ENCODE assay signal across 17 cellular contexts in genomic region chr4:130023088-130023487, GRCh38.
DNase-seq lines count a peak whose midpoint lies in the region; TF ChIP-seq lines count a peak whose summit lies in the region.
"Had no signal": no experiment of that assay in that cellular context is flagged by ENCODE, and none has a peak within 500 bp of the region (broad histone marks: within the 10 kb centered on the region; RNA-seq: fewer than 3 reads in every experiment).

No MANE protein-coding gene starts in this region.

- no TSS peak for BruUV-seq in A673 (replicated peaks; lab: Mats Ljungman, UMichigan)

- H3K9me3 Mint-ChIP-seq in endodermal cell: peaks cover 7% of the 10 kb centered on the region
- no peaks in the 10 kb centered on the region for H3K9me3 Mint-ChIP-seq in nephron progenitor cell

- peaks cover 6% of the 10 kb centered on the region for H3K4me1 ChIP-seq in A673 (ENCODE audit: insufficient read depth, low read length, poor library complexity, severe bottlenecking)
- H3K4me1 ChIP-seq in HUES64 (ENCODE audit: insufficient read depth, low read length): peaks cover 60% of the 10 kb centered on the region
- H3K4me1 ChIP-seq in endodermal cell (ENCODE audit: control insufficient read depth, insufficient read depth, low read length): peaks cover 5% of the 10 kb centered on the region
- H3K4me1 ChIP-seq: A549, BLaER1 had no signal

- H3K9me3 ChIP-seq in A673 (ENCODE audit: low read depth, low read length, poor library complexity, severe bottlenecking) (no peaks in the 10 kb centered on the region), HUES64 (ENCODE audit: insufficient read depth, low read depth, low read length) (peaks cover 7% of the 10 kb centered on the region; the same call in 1 of the 2 replicates), endodermal cell (ENCODE audit: control insufficient read depth, low read length) (peaks cover 8% of the 10 kb centered on the region)
- H3K9me3 ChIP-seq: A549, BLaER1 had no signal

- no peak overlapping the region for H3K27ac ChIP-seq in A673 (ENCODE audit: low read depth, low read length, poor library complexity, severe bottlenecking)
- H3K27ac ChIP-seq in HUES64 (ENCODE audit: low read depth, low read length): peak overlapping the region; percentile 76
- no peak overlapping the region for H3K27ac ChIP-seq in endodermal cell (ENCODE audit: low read depth, low read length)
- H3K27ac ChIP-seq: 22Rv1, A549, BLaER1, GM23248 had no signal

- H3K27me3 Mint-ChIP-seq in endodermal cell (ENCODE audit: insufficient read depth) (no peaks in the 10 kb centered on the region), nephron progenitor cell (ENCODE audit: low read depth, poor library complexity) (peaks cover 3% of the 10 kb centered on the region)
- H3K27me3 Mint-ChIP-seq: CD4-positive, alpha-beta memory T cell had no signal

- WGBS in HUES64: no CpG with 5 or more reads among the region's 2 CpGs
- 70% methylated on average over 2 of the region's 2 CpGs; no CpG with 5 or more reads in 1 of the 2 experiments for WGBS in endodermal cell (ENCODE audit: insufficient coverage in 1 of 2, insufficient read length in 1 of 2), 2 experiments

- H3K36me3 Mint-ChIP-seq in endodermal cell (ENCODE audit: low read depth) (peaks cover 5% of the 10 kb centered on the region), nephron progenitor cell (ENCODE audit: low read depth) (no peaks in the 10 kb centered on the region)
- H3K36me3 Mint-ChIP-seq: CD14-positive monocyte; CD4-positive, alpha-beta memory T cell had no signal

- H3K27ac Mint-ChIP-seq in endodermal cell (peak overlapping the region; percentile 20), nephron progenitor cell (no peak overlapping the region)
- H3K27ac Mint-ChIP-seq: CD14-positive monocyte; CD4-positive, alpha-beta memory T cell had no signal

- POLR2A ChIA-PET in A673 (lab: Charles Lee; ENCODE audit: low non-redundant PET): no interaction called here

- TF ChIP-seq CTCF in A673 (conservative IDR thresholded peaks at IDR 0.05; ENCODE audit: low read depth, low read length) (no peak), endodermal cell (conservative IDR thresholded peaks at IDR 0.05) (no peak), nephron progenitor cell (IDR thresholded peaks at IDR 0.05) (no peak)

- no peaks in the 10 kb centered on the region for H3K36me3 ChIP-seq in A673 (ENCODE audit: insufficient read depth, low read length, poor library complexity, severe bottlenecking)
- H3K36me3 ChIP-seq in HUES64 (ENCODE audit: insufficient read depth, low read length): peaks cover 7% of the 10 kb centered on the region; the same call in 1 of the 2 replicates
- no peaks in the 10 kb centered on the region for H3K36me3 ChIP-seq in endodermal cell (ENCODE audit: control insufficient read depth, insufficient read depth, low read length)
- H3K36me3 ChIP-seq: BLaER1 had no signal

- no peak overlapping the region for H3K4me3 ChIP-seq in A673 (ENCODE audit: low read depth, low read length, poor library complexity, severe bottlenecking)
- no peak overlapping the region for H3K4me3 ChIP-seq in HUES64 (ENCODE audit: low read length)
- no peak overlapping the region for H3K4me3 ChIP-seq in endodermal cell (ENCODE audit: low read length)
- H3K4me3 ChIP-seq: A549, BLaER1, GM23248 had no signal

- H3K9ac ChIP-seq in HUES64 (ENCODE audit: low read depth, low read length): peak overlapping the region; percentile 42; the same call in 1 of the 2 replicates
- H3K9ac ChIP-seq in endodermal cell (ENCODE audit: extremely low read depth, low read length, poor library complexity, severe bottlenecking): no peak overlapping the region
- H3K9ac ChIP-seq: BLaER1, GM23248 had no signal

- peaks cover 36% of the 10 kb centered on the region for H3K4me1 Mint-ChIP-seq in endodermal cell
- H3K4me1 Mint-ChIP-seq in nephron progenitor cell: no peaks in the 10 kb centered on the region
- H3K4me1 Mint-ChIP-seq: CD14-positive monocyte; CD4-positive, alpha-beta memory T cell had no signal

- CTCF ChIA-PET in A673 (lab: Charles Lee): no interaction called here

- DNase-seq in A673 (ENCODE audit: low spot score) (peak; percentile 73), endodermal cell (no peak), iPS-NIHi11 (ENCODE audit: low spot score) (peak; percentile 10), DMS53 treated with DMSO at 0.1 percent for 48 hours (lab: John Stamatoyannopoulos, UW; ENCODE audit: unreplicated experiment) (no peak), cerebellum (ENCODE audit: low spot score) (no peak), nephron progenitor cell (no peak), NCI-H2227 (lab: John Stamatoyannopoulos, UW; ENCODE audit: unreplicated experiment) (no peak)
- DNase-seq: CD4-positive, alpha-beta memory T cell; DND-41; EL; GM23248; H7 had no signal

- H3K27me3 ChIP-seq in A673 (replicated peaks; ENCODE audit: insufficient read depth, low read depth, low read length, poor library complexity) (no peaks in the 10 kb centered on the region), HUES64 (ENCODE audit: insufficient read depth, low read length) (no peaks in the 10 kb centered on the region), endodermal cell (ENCODE audit: control insufficient read depth, insufficient read depth, low read length, poor library complexity, severe bottlenecking) (no peaks in the 10 kb centered on the region)
- H3K27me3 ChIP-seq: BLaER1 had no signal

- H3K4me3 Mint-ChIP-seq in endodermal cell (no peak overlapping the region), nephron progenitor cell (no peak overlapping the region)
- H3K4me3 Mint-ChIP-seq: CD14-positive monocyte; CD4-positive, alpha-beta memory T cell had no signal

- intact Hi-C loops in A673 (cut with micrococcal nuclease; ENCODE audit: unreplicated experiment): no loop called here

Comparison
In these comparisons a context has a peak if more than half of its experiments do, and no peak if none do; other contexts are left out.
1. DNase-seq: peak in A673 (single experiment) and iPS-NIHi11 (single experiment); none in endodermal cell (single experiment), DMS53 treated with DMSO at 0.1 percent for 48 hours (single experiment), cerebellum (single experiment), nephron progenitor cell (single experiment) and NCI-H2227 (single experiment).